In genomic region chr19:5880604-5881078, GRCh38 we compare ENCODE assay signal across 9 cellular contexts. TPM values are rescaled to one million over a fixed set of nuclear protein-coding genes. Genes with fewer than 3 reads are reported as not detected.
DNase-seq lines count a peak whose midpoint lies in the region; ATAC-seq, FAIRE-seq and TF ChIP-seq lines count a peak whose summit lies in the region.
"Had no signal": no experiment of that assay in that cellular context is flagged by ENCODE, and none has a peak within 500 bp of the region (broad histone marks: within the 10 kb centered on the region; RNA-seq: fewer than 3 reads in every experiment).

No MANE protein-coding gene starts in this region.

- H3K4me3 ChIP-seq in H1 (ENCODE audit: extremely low read depth in 1 of 4, insufficient read depth in 2 of 4, low read depth in 3 of 4, low read length in 4 of 4) (no peak overlapping the region), neuronal stem cell (ENCODE audit: low read length in 2 of 2) (no peak overlapping the region), ascending aorta (no peak overlapping the region)

- H3K79me1 ChIP-seq in H1 (ENCODE audit: low read depth, low read length), result no peaks in the 10 kb centered on the region
- H3K79me1 ChIP-seq in neuronal stem cell (ENCODE audit: low read depth, low read length), result no peaks in the 10 kb centered on the region

- H3K4me2 ChIP-seq in H1 (ENCODE audit: insufficient read depth in 1 of 2, low read depth in 2 of 2, low read length in 2 of 2), result peak overlapping the region in 1 of 2 experiments; percentile 34; a peak in 2 of 4 replicates
- H3K4me2 ChIP-seq in neuronal stem cell (ENCODE audit: insufficient read depth, low read length, poor library complexity, severe bottlenecking), result no peak overlapping the region

- H3K36me3 ChIP-seq in H1 (ENCODE audit: control insufficient read depth in 2 of 4, insufficient read depth in 4 of 4, low read length in 3 of 4) (no peaks in the 10 kb centered on the region), neuronal stem cell (replicated peaks in 1 of 2; ENCODE audit: control insufficient read depth in 2 of 2, insufficient read depth in 2 of 2, low read length in 2 of 2) (no peaks in the 10 kb centered on the region), ascending aorta (no peaks in the 10 kb centered on the region)

- no peak overlapping the region for H4K91ac ChIP-seq in H1 (replicated peaks; ENCODE audit: insufficient read length, low read length)
- no peak overlapping the region for H4K91ac ChIP-seq in neuronal stem cell (ENCODE audit: low read depth, low read length, poor library complexity)

- no peak overlapping the region for H2BK20ac ChIP-seq in H1 (ENCODE audit: low read length)

- 0 out of 7 replicates have a peak, but pooled peaks cover 0 to 2% (median 0%) of the 10 kb centered on the region in 4 experiments for H3K27me3 ChIP-seq in H1 (replicated peaks in 1 of 4; ENCODE audit: control insufficient read depth in 3 of 4, extremely low read depth in 1 of 4, insufficient read depth in 3 of 4, low read length in 3 of 4)
- H3K27me3 ChIP-seq in neuronal stem cell (ENCODE audit: control insufficient read depth in 3 of 3, insufficient read depth in 3 of 3, low read depth in 1 of 3, low read length in 3 of 3), result no peaks in the 10 kb centered on the region
- H3K27me3 ChIP-seq in ascending aorta, result peaks cover 3% of the 10 kb centered on the region

- no peaks in the 10 kb centered on the region for H3K79me2 ChIP-seq in H1 (ENCODE audit: control insufficient read depth in 1 of 2, insufficient read depth in 2 of 2, low read length in 2 of 2)

- peaks cover 9% of the 10 kb centered on the region for H3K4me1 Mint-ChIP-seq in HFFc6 (ENCODE audit: low read depth)

- no peak overlapping the region for H3K27ac Mint-ChIP-seq in HFFc6

- H2BK5ac ChIP-seq in H1 (ENCODE audit: low read depth, low read length), result no peak overlapping the region
- H2BK5ac ChIP-seq in neuronal stem cell (ENCODE audit: low read length), result no peak overlapping the region

- H2BK120ac ChIP-seq in H1 (replicated peaks; ENCODE audit: low read depth, low read length) (no peak overlapping the region), neuronal stem cell (ENCODE audit: low read depth, low read length) (no peak overlapping the region)

- H3K4me1 ChIP-seq in H1 (replicated peaks in 1 of 4; ENCODE audit: control insufficient read depth in 3 of 4, insufficient read depth in 4 of 4, low read length in 3 of 4), result peaks cover 0 to 17% (median 6%) of the 10 kb centered on the region in 4 experiments; a peak in 6 of 7 replicates
- H3K4me1 ChIP-seq in neuronal stem cell (ENCODE audit: control insufficient read depth in 2 of 2, insufficient read depth in 1 of 2, low read depth in 1 of 2, low read length in 2 of 2), result peaks cover 19 to 20% of the 10 kb centered on the region in 2 donors
- H3K4me1 ChIP-seq in ascending aorta, result peaks cover 0 to 4% of the 10 kb centered on the region in 2 donors

- no peak overlapping the region for H4K8ac ChIP-seq in H1 (ENCODE audit: extremely low read depth, insufficient read depth, low read length)
- H4K8ac ChIP-seq in neuronal stem cell (ENCODE audit: low read depth, low read length), result no peak overlapping the region

- peaks cover 29% of the 10 kb centered on the region for H3K27me3 Mint-ChIP-seq in HFFc6 (ENCODE audit: insufficient read depth)

- intact Hi-C loops in ascending aorta (cut with DNase I), result no loop called here

- CTCF ChIA-PET in H1 (lab: Charles Lee; ENCODE audit: partially characterized antibody), result interaction anchor here (1.6 kb wide), 1 partner anchor 77 kb away, joined by 9 read pairs; no protein-coding TSS in a partner anchor

- H4K5ac ChIP-seq in H1 (ENCODE audit: insufficient read length, low read depth, low read length), result peak overlapping the region; percentile 1

- H3K23me2 ChIP-seq in H1 (ENCODE audit: low read depth, low read length), result no peaks in the 10 kb centered on the region

- H3K23ac ChIP-seq in H1 (ENCODE audit: insufficient read length) (no peak overlapping the region), neuronal stem cell (ENCODE audit: low read depth, low read length, poor library complexity) (no peak overlapping the region)

- no peak overlapping the region for H3K4me3 Mint-ChIP-seq in HFFc6

- no peak for TF ChIP-seq EP300 in H1 (IDR thresholded peaks at IDR 0.05; ENCODE audit: borderline replicate concordance in 1 of 2, low read depth in 2 of 2, low read length in 2 of 2)

- H2AFZ ChIP-seq in H1 (ENCODE audit: low read length) (no peak overlapping the region), neuronal stem cell (ENCODE audit: low read length) (peak overlapping the region; percentile 58)

- H2BK12ac ChIP-seq in H1 (ENCODE audit: low read depth, low read length), result no peak overlapping the region
- H2BK12ac ChIP-seq in neuronal stem cell (ENCODE audit: low read length), result no peak overlapping the region

- no peak for TF ChIP-seq RAD21 in H1 (IDR thresholded peaks at IDR 0.05 in 1 of 2, conservative IDR thresholded peaks at IDR 0.05 in 1 of 2; ENCODE audit: low read depth in 2 of 2, low read length in 2 of 2)

- no peak overlapping the region for H3K56ac ChIP-seq in H1 (replicated peaks; ENCODE audit: insufficient read length, low read depth, low read length)

- no peaks in the 10 kb centered on the region for H3K9me3 Mint-ChIP-seq in HFFc6

- H2BK15ac ChIP-seq in H1 (ENCODE audit: low read length) (no peak overlapping the region), neuronal stem cell (ENCODE audit: low read length) (no peak overlapping the region)

- H3K14ac ChIP-seq in H1 (ENCODE audit: insufficient read length) (no peak overlapping the region), neuronal stem cell (ENCODE audit: low read length) (no peak overlapping the region)

- ATAC-seq in HG03442 (IDR thresholded peaks at IDR 0.05; ENCODE audit: unreplicated experiment), result no peak
- ATAC-seq: esophagus mucosa had no signal

- H3K9ac ChIP-seq in H1 (replicated peaks in 1 of 4; ENCODE audit: extremely low read depth in 1 of 4, low read depth in 3 of 4, low read length in 3 of 4), result no peak overlapping the region
- H3K9ac ChIP-seq in neuronal stem cell (ENCODE audit: low read depth, low read length, poor library complexity), result no peak overlapping the region

- no peaks in the 10 kb centered on the region for H4K20me1 ChIP-seq in H1 (replicated peaks in 1 of 2; ENCODE audit: control insufficient read depth in 1 of 2, insufficient read depth in 2 of 2, low read length in 2 of 2)

- H3K9me3 ChIP-seq in H1 (ENCODE audit: insufficient read depth in 2 of 2, low read depth in 1 of 2, low read length in 1 of 2), result no peaks in the 10 kb centered on the region
- no peaks in the 10 kb centered on the region for H3K9me3 ChIP-seq in neuronal stem cell (replicated peaks in 1 of 2; ENCODE audit: control insufficient read depth in 2 of 2, insufficient read depth in 1 of 2, low read depth in 1 of 2, low read length in 2 of 2)
- no peaks in the 10 kb centered on the region for H3K9me3 ChIP-seq in ascending aorta

- no peak for TF ChIP-seq POLR2A in H1 (IDR thresholded peaks at IDR 0.05; ENCODE audit: control extremely low read depth in 1 of 2, low read depth in 2 of 2, low read length in 2 of 2)

- H2AK5ac ChIP-seq in H1 (ENCODE audit: low read depth, low read length) (no peak overlapping the region), neuronal stem cell (ENCODE audit: low read depth, low read length) (peak overlapping the region; percentile 32)

- H3K18ac ChIP-seq in H1 (ENCODE audit: extremely low read depth, low read length), result no peak overlapping the region
- H3K18ac ChIP-seq in neuronal stem cell (ENCODE audit: low read length), result peak overlapping the region; percentile 48

- WGBS in H1 (ENCODE audit: extremely low coverage in 1 of 2, insufficient coverage in 1 of 2, insufficient read length in 1 of 2, insufficient replicate concordance in 2 of 2, low coverage in 1 of 2, low lambda C conversion rate in 2 of 2, missing lambda C conversion rate in 1 of 2), 2 experiments, result 70% methylated on average over 15 of the region's 15 CpGs; no CpG with 5 or more reads in 1 of the 2 experiments
- WGBS in neuronal stem cell (ENCODE audit: extremely low coverage in 2 of 2, insufficient read length in 2 of 2, insufficient replicate concordance in 1 of 2), 2 donors, result no CpG with 5 or more reads among the region's 15 CpGs

- no peak overlapping the region for H3K4ac ChIP-seq in H1 (replicated peaks; ENCODE audit: insufficient read length, low read depth, low read length)
- H3K4ac ChIP-seq in neuronal stem cell (ENCODE audit: low read length), result no peak overlapping the region

- no peaks in the 10 kb centered on the region for H3K36me3 Mint-ChIP-seq in HFFc6 (ENCODE audit: low read depth)

- DNase-seq in HFFc6 (peak; percentile 41), H1 (ENCODE audit: low read depth in 1 of 2, low spot score in 2 of 2) (no peak), neuronal stem cell (ENCODE audit: low spot score) (no peak), ascending aorta (ENCODE audit: low spot score in 2 of 2) (no peak), activated gamma-delta T cell (lab: John Stamatoyannopoulos, UW) (no peak)
- DNase-seq: NCI-H446 treated with DMSO at 0.1 percent for 48 hours had no signal

- POLR2A ChIA-PET in H1 (lab: Charles Lee; ENCODE audit: partially characterized antibody), result interaction anchor here (2.5 kb wide), 1 partner anchor 52 kb away, joined by 8 read pairs; no protein-coding TSS in a partner anchor

- H3K27ac ChIP-seq in H1 (ENCODE audit: low read depth, low read length) (no peak overlapping the region), neuronal stem cell (replicated peaks; ENCODE audit: low read length) (no peak overlapping the region), ascending aorta (no peak overlapping the region)

- TF ChIP-seq CTCF in HFFc6 (IDR thresholded peaks at IDR 0.05) (no peak), H1 (IDR thresholded peaks at IDR 0.05; ENCODE audit: control extremely low read depth in 1 of 3, insufficient read depth in 1 of 3, low read depth in 1 of 3, low read length in 3 of 3) (no peak), ascending aorta (IDR thresholded peaks at IDR 0.05) (no peak)

- FAIRE-seq in H1 (lab: Jason Lieb, UNC), result no peak
- FAIRE-seq: G401.6 had no signal

RNA-seq across cellular contexts. Expression of gene FUT5, which starts 10.3 kb away (rescaled TPM):
- not detected for total RNA-seq in HFFc6 (2021; fragmentation: NEBNext Ultra II Directional; extraction: Animal tissue kit (Norgen Biotek cat#: 25700))
- total RNA-seq in H1 (2021; fragmentation: NEBNext Ultra II Directional; extraction: Animal tissue kit (Norgen Biotek cat#: 25700)), result not detected in 2 replicates
- polyA plus RNA-seq in H1 (2011; rRNA removed), result not detected in 2 replicates
- polyA plus RNA-seq in H1 (2011; cell fraction: cytosol; rRNA removed), result not detected
- polyA plus RNA-seq in H1 (2011; cell fraction: nucleus; rRNA removed), result not detected
- polyA plus RNA-seq in H1 (2012, experiment 1 of 2), result not detected in 4 replicates
- polyA plus RNA-seq in H1 (2012, experiment 2 of 2), result not detected
- polyA plus RNA-seq in H1 (2013, experiment 1 of 2), result not detected
- polyA plus RNA-seq in H1 (2013, experiment 2 of 2), result not detected
- 0.50 TPM in 1 of 2 replicates, not detected in the other for polyA minus RNA-seq in H1 (2011; rRNA and poly(A)+ RNA removed)
- polyA minus RNA-seq in H1 (2011; cell fraction: cytosol; rRNA and poly(A)+ RNA removed), result not detected
- not detected for polyA minus RNA-seq in H1 (2011; cell fraction: nucleus; rRNA and poly(A)+ RNA removed)
- polyA plus RNA-seq in neuronal stem cell (2013, experiment 1 of 2), result 0.38 TPM
- polyA plus RNA-seq in neuronal stem cell (2013, experiment 2 of 2), result 0.39 TPM
- total RNA-seq in ascending aorta, result not detected
- total RNA-seq: esophagus mucosa had no signal

RNA-seq across cellular contexts. Expression of gene NDUFA11, which starts 22.9 kb away (rescaled TPM):
- 100 to 1,000 TPM; 277 to 334 (median 300) TPM for total RNA-seq in HFFc6 (2021; fragmentation: NEBNext Ultra II Directional; extraction: Animal tissue kit (Norgen Biotek cat#: 25700))
- total RNA-seq in H1 (2021; fragmentation: NEBNext Ultra II Directional; extraction: Animal tissue kit (Norgen Biotek cat#: 25700)), result 205 and 206 TPM in 2 replicates
- polyA plus RNA-seq in H1 (2011; rRNA removed), result 1,037 and 1,353 TPM in 2 replicates
- polyA plus RNA-seq in H1 (2011; cell fraction: cytosol; rRNA removed), result 521 TPM
- polyA plus RNA-seq in H1 (2011; cell fraction: nucleus; rRNA removed), result 400 TPM
- 90.6 to 331 TPM (median 298 TPM) in 4 replicates for polyA plus RNA-seq in H1 (2012, experiment 1 of 2)
- 720 TPM for polyA plus RNA-seq in H1 (2012, experiment 2 of 2)
- polyA plus RNA-seq in H1 (2013, experiment 1 of 2), result 258 TPM
- 272 TPM for polyA plus RNA-seq in H1 (2013, experiment 2 of 2)
- 28.0 and 42.3 TPM in 2 replicates for polyA minus RNA-seq in H1 (2011; rRNA and poly(A)+ RNA removed)
- polyA minus RNA-seq in H1 (2011; cell fraction: cytosol; rRNA and poly(A)+ RNA removed), result 42.3 TPM
- polyA minus RNA-seq in H1 (2011; cell fraction: nucleus; rRNA and poly(A)+ RNA removed), result 35.8 TPM
- 244 TPM for polyA plus RNA-seq in neuronal stem cell (2013, experiment 1 of 2)
- polyA plus RNA-seq in neuronal stem cell (2013, experiment 2 of 2), result 235 TPM
- 205 TPM for total RNA-seq in ascending aorta

RNA-seq across cellular contexts. Expression of gene VMAC, which starts 24.0 kb away (rescaled TPM):
- total RNA-seq in HFFc6 (2021; fragmentation: NEBNext Ultra II Directional; extraction: Animal tissue kit (Norgen Biotek cat#: 25700)), result 1 to 10 TPM; 1.8 to 2.4 (median 1.9) TPM
- 1.2 and 1.3 TPM in 2 replicates for total RNA-seq in H1 (2021; fragmentation: NEBNext Ultra II Directional; extraction: Animal tissue kit (Norgen Biotek cat#: 25700))
- 2.2 and 3.9 TPM in 2 replicates for polyA plus RNA-seq in H1 (2011; rRNA removed)
- 3.9 TPM for polyA plus RNA-seq in H1 (2011; cell fraction: cytosol; rRNA removed)
- 5.9 TPM for polyA plus RNA-seq in H1 (2011; cell fraction: nucleus; rRNA removed)
- 1.3 to 2.1 TPM (median 1.8 TPM) in 4 replicates for polyA plus RNA-seq in H1 (2012, experiment 1 of 2)
- 1.1 TPM for polyA plus RNA-seq in H1 (2012, experiment 2 of 2)
- 1.2 TPM for polyA plus RNA-seq in H1 (2013, experiment 1 of 2)
- 1.5 TPM for polyA plus RNA-seq in H1 (2013, experiment 2 of 2)
- polyA minus RNA-seq in H1 (2011; rRNA and poly(A)+ RNA removed), result 0.56 and 1.1 TPM in 2 replicates
- 2.6 TPM for polyA minus RNA-seq in H1 (2011; cell fraction: cytosol; rRNA and poly(A)+ RNA removed)
- 2.6 TPM for polyA minus RNA-seq in H1 (2011; cell fraction: nucleus; rRNA and poly(A)+ RNA removed)
- polyA plus RNA-seq in neuronal stem cell (2013, experiment 1 of 2), result 2.7 TPM
- polyA plus RNA-seq in neuronal stem cell (2013, experiment 2 of 2), result 2.4 TPM
- total RNA-seq in ascending aorta, result 15.2 TPM

RNA-seq across cellular contexts. Expression of gene FUT3, which starts 29.4 kb away (rescaled TPM):
- total RNA-seq in HFFc6 (2021; fragmentation: NEBNext Ultra II Directional; extraction: Animal tissue kit (Norgen Biotek cat#: 25700)), result not detected
- total RNA-seq in H1 (2021; fragmentation: NEBNext Ultra II Directional; extraction: Animal tissue kit (Norgen Biotek cat#: 25700)), result 0.40 and 0.63 TPM in 2 replicates
- 0.15 and 0.41 TPM in 2 replicates for polyA plus RNA-seq in H1 (2011; rRNA removed)
- polyA plus RNA-seq in H1 (2011; cell fraction: cytosol; rRNA removed), result 0.23 TPM
- polyA plus RNA-seq in H1 (2011; cell fraction: nucleus; rRNA removed), result 0.17 TPM
- 0.12 to 0.35 TPM (median 0.15 TPM) in 4 replicates for polyA plus RNA-seq in H1 (2012, experiment 1 of 2)
- 0.13 TPM for polyA plus RNA-seq in H1 (2012, experiment 2 of 2)
- polyA plus RNA-seq in H1 (2013, experiment 1 of 2), result 0.51 TPM
- 0.42 TPM for polyA plus RNA-seq in H1 (2013, experiment 2 of 2)
- polyA minus RNA-seq in H1 (2011; rRNA and poly(A)+ RNA removed), result 0.49 TPM in 1 of 2 replicates, not detected in the other
- polyA minus RNA-seq in H1 (2011; cell fraction: cytosol; rRNA and poly(A)+ RNA removed), result not detected
- not detected for polyA minus RNA-seq in H1 (2011; cell fraction: nucleus; rRNA and poly(A)+ RNA removed)
- polyA plus RNA-seq in neuronal stem cell (2013, experiment 1 of 2), result 1.4 TPM
- polyA plus RNA-seq in neuronal stem cell (2013, experiment 2 of 2), result 1.3 TPM
- not detected for total RNA-seq in ascending aorta

RNA-seq across cellular contexts. Expression of gene CAPS, which starts 33.4 kb away (rescaled TPM):
- 1 to 10 TPM; 2.2 to 2.7 (median 2.3) TPM for total RNA-seq in HFFc6 (2021; fragmentation: NEBNext Ultra II Directional; extraction: Animal tissue kit (Norgen Biotek cat#: 25700))
- total RNA-seq in H1 (2021; fragmentation: NEBNext Ultra II Directional; extraction: Animal tissue kit (Norgen Biotek cat#: 25700)), result 1.8 and 2.1 TPM in 2 replicates
- 2.4 and 4.2 TPM in 2 replicates for polyA plus RNA-seq in H1 (2011; rRNA removed)
- 4.2 TPM for polyA plus RNA-seq in H1 (2011; cell fraction: cytosol; rRNA removed)
- 8.2 TPM for polyA plus RNA-seq in H1 (2011; cell fraction: nucleus; rRNA removed)
- 1.9 to 3.7 TPM (median 2.8 TPM) in 4 replicates for polyA plus RNA-seq in H1 (2012, experiment 1 of 2)
- polyA plus RNA-seq in H1 (2012, experiment 2 of 2), result 1.7 TPM
- 2.1 TPM for polyA plus RNA-seq in H1 (2013, experiment 1 of 2)
- polyA plus RNA-seq in H1 (2013, experiment 2 of 2), result 1.4 TPM
- 0.24 and 0.47 TPM in 2 replicates for polyA minus RNA-seq in H1 (2011; rRNA and poly(A)+ RNA removed)
- polyA minus RNA-seq in H1 (2011; cell fraction: cytosol; rRNA and poly(A)+ RNA removed), result 0.66 TPM
- 1.1 TPM for polyA minus RNA-seq in H1 (2011; cell fraction: nucleus; rRNA and poly(A)+ RNA removed)
- polyA plus RNA-seq in neuronal stem cell (2013, experiment 1 of 2), result 3.0 TPM
- 3.0 TPM for polyA plus RNA-seq in neuronal stem cell (2013, experiment 2 of 2)
- 8.1 TPM for total RNA-seq in ascending aorta
